ENCODE assay signal across 1 cellular context in the genomic region with DNA sequence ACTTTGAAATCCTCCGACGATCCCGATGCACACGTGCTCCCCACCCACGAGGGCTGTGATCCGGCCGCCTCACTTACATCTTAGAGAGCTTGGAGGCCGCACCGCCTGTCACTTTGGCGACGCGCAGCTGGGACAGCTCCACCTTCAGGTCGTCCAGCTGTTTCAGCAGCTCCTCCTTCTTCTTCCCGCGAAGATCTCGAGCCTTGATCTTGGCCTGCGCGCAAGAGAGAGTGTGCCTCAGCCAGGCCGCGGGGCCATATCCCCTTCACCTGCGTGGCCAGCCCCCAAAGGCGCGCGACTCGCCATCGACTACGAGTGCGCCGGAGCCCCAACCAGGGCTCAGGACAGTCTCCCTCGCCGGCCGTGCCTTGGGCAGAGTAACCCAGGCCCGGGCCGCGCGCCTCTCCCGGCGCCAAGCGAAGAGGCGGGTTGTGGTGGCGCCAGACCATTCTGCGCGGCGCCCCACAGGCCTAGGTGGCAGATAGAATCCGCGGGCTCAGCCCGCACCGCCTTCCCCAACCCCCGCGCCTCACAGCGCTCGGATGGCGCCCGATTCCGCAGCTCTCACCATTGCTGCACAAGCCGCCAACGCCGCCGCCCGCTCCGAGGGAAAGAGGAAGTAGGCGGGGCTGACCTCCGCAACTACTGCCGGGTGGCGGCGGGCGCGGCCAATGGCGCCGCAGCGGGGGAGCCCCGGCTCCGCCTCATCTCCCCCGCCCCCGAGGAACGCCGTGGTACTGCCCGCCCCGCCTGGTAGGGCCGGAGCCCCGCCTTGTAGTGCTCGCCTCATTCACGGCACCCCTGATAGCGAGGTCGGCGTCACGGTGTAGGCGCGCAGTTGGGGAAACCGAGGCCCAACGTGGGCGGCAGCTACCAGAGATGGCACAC.
TF ChIP-seq lines count a peak whose summit lies in the region.

A gene (plus strand): TSS at position 789 of the 888 bp plus-strand sequence. CDS start 7,161 bp downstream, outside the sequence.
A gene (minus strand): TSS at position 616 of the 888 bp plus-strand sequence. CDS start 45 bp downstream, at position 571.

TF ChIP-seq in HepG2, 621 proteins besides CTCF, POLR2A, EP300 and RAD21 (continued from another document and continues in another):
- TF ChIP-seq, protein P1, sequence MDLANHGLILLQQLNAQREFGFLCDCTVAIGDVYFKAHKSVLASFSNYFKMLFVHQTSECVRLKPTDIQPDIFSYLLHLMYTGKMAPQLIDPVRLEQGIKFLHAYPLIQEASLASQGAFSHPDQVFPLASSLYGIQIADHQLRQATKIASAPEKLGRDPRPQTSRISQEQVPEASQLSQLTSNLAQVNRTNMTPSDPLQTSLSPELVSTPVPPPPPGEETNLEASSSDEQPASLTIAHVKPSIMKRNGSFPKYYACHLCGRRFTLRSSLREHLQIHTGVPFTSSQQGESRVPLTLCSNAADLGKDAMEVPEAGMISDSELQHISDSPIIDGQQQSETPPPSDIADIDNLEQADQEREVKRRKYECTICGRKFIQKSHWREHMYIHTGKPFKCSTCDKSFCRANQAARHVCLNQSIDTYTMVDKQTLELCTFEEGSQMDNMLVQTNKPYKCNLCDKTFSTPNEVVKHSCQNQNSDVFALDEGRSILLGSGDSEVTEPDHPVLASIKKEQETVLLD (CRISPR knock-in tag; IDR thresholded peaks at IDR 0.05; ENCODE audit: low read depth): peak; percentile 76; the same call in 1 of the 2 replicates
- TF ChIP-seq CENPT (CRISPR knock-in tag; IDR thresholded peaks at IDR 0.05; ENCODE audit: low read depth): peak; percentile 78
- peak; percentile 93 for TF ChIP-seq PHF8 (CRISPR knock-in tag; IDR thresholded peaks at IDR 0.05)
- TF ChIP-seq TCF7L2 (IDR thresholded peaks at IDR 0.05; ENCODE audit: low read depth, low read length): no peak
- TF ChIP-seq, protein P2, sequence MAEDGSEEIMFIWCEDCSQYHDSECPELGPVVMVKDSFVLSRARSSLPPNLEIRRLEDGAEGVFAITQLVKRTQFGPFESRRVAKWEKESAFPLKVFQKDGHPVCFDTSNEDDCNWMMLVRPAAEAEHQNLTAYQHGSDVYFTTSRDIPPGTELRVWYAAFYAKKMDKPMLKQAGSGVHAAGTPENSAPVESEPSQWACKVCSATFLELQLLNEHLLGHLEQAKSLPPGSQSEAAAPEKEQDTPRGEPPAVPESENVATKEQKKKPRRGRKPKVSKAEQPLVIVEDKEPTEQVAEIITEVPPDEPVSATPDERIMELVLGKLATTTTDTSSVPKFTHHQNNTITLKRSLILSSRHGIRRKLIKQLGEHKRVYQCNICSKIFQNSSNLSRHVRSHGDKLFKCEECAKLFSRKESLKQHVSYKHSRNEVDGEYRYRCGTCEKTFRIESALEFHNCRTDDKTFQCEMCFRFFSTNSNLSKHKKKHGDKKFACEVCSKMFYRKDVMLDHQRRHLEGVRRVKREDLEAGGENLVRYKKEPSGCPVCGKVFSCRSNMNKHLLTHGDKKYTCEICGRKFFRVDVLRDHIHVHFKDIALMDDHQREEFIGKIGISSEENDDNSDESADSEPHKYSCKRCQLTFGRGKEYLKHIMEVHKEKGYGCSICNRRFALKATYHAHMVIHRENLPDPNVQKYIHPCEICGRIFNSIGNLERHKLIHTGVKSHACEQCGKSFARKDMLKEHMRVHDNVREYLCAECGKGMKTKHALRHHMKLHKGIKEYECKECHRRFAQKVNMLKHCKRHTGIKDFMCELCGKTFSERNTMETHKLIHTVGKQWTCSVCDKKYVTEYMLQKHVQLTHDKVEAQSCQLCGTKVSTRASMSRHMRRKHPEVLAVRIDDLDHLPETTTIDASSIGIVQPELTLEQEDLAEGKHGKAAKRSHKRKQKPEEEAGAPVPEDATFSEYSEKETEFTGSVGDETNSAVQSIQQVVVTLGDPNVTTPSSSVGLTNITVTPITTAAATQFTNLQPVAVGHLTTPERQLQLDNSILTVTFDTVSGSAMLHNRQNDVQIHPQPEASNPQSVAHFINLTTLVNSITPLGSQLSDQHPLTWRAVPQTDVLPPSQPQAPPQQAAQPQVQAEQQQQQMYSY (CRISPR knock-in tag; IDR thresholded peaks at IDR 0.05): peak; percentile 37; the same call in 1 of the 2 replicates
- TF ChIP-seq, protein P3, sequence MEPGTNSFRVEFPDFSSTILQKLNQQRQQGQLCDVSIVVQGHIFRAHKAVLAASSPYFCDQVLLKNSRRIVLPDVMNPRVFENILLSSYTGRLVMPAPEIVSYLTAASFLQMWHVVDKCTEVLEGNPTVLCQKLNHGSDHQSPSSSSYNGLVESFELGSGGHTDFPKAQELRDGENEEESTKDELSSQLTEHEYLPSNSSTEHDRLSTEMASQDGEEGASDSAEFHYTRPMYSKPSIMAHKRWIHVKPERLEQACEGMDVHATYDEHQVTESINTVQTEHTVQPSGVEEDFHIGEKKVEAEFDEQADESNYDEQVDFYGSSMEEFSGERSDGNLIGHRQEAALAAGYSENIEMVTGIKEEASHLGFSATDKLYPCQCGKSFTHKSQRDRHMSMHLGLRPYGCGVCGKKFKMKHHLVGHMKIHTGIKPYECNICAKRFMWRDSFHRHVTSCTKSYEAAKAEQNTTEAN (CRISPR knock-in tag; conservative IDR thresholded peaks at IDR 0.05): no peak
- TF ChIP-seq REL (CRISPR knock-in tag; conservative IDR thresholded peaks at IDR 0.05): peak; percentile 83
- TF ChIP-seq ATM (IDR thresholded peaks at IDR 0.05; ENCODE audit: borderline replicate concordance): no peak
- TF ChIP-seq, protein P4, sequence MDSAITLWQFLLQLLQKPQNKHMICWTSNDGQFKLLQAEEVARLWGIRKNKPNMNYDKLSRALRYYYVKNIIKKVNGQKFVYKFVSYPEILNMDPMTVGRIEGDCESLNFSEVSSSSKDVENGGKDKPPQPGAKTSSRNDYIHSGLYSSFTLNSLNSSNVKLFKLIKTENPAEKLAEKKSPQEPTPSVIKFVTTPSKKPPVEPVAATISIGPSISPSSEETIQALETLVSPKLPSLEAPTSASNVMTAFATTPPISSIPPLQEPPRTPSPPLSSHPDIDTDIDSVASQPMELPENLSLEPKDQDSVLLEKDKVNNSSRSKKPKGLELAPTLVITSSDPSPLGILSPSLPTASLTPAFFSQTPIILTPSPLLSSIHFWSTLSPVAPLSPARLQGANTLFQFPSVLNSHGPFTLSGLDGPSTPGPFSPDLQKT (CRISPR knock-in tag; IDR thresholded peaks at IDR 0.05; ENCODE audit: borderline replicate concordance): no peak
- TF ChIP-seq HNRNPUL1 (IDR thresholded peaks at IDR 0.05; ENCODE audit: low read depth, low read length): no peak
- TF ChIP-seq ZFP36L2 (CRISPR knock-in tag; IDR thresholded peaks at IDR 0.05): no peak
- TF ChIP-seq FOXC1 (CRISPR knock-in tag; IDR thresholded peaks at IDR 0.05; ENCODE audit: borderline replicate concordance): peak; percentile 81; the same call in 1 of the 2 replicates
- TF ChIP-seq MTF1 (CRISPR knock-in tag; IDR thresholded peaks at IDR 0.05): peak; percentile 79; the same call in 1 of the 2 replicates
- TF ChIP-seq, protein P5, sequence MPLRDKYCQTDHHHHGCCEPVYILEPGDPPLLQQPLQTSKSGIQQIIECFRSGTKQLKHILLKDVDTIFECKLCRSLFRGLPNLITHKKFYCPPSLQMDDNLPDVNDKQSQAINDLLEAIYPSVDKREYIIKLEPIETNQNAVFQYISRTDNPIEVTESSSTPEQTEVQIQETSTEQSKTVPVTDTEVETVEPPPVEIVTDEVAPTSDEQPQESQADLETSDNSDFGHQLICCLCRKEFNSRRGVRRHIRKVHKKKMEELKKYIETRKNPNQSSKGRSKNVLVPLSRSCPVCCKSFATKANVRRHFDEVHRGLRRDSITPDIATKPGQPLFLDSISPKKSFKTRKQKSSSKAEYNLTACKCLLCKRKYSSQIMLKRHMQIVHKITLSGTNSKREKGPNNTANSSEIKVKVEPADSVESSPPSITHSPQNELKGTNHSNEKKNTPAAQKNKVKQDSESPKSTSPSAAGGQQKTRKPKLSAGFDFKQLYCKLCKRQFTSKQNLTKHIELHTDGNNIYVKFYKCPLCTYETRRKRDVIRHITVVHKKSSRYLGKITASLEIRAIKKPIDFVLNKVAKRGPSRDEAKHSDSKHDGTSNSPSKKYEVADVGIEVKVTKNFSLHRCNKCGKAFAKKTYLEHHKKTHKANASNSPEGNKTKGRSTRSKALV (CRISPR knock-in tag; IDR thresholded peaks at IDR 0.05): peak; percentile 90
- TF ChIP-seq, protein P6, sequence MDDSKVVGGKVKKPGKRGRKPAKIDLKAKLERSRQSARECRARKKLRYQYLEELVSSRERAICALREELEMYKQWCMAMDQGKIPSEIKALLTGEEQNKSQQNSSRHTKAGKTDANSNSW (CRISPR knock-in tag; IDR thresholded peaks at IDR 0.05; ENCODE audit: borderline replicate concordance): peak; percentile 80; the same call in 1 of the 2 replicates
- TF ChIP-seq, protein P7, sequence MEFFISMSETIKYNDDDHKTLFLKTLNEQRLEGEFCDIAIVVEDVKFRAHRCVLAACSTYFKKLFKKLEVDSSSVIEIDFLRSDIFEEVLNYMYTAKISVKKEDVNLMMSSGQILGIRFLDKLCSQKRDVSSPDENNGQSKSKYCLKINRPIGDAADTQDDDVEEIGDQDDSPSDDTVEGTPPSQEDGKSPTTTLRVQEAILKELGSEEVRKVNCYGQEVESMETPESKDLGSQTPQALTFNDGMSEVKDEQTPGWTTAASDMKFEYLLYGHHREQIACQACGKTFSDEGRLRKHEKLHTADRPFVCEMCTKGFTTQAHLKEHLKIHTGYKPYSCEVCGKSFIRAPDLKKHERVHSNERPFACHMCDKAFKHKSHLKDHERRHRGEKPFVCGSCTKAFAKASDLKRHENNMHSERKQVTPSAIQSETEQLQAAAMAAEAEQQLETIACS (CRISPR knock-in tag; IDR thresholded peaks at IDR 0.05): peak; percentile 32
- TF ChIP-seq KDM5B (CRISPR knock-in tag; IDR thresholded peaks at IDR 0.05; ENCODE audit: borderline replicate concordance): peak; percentile 91; the same call in 1 of the 2 replicates
- peak; percentile 98 for TF ChIP-seq MYC (CRISPR knock-in tag; IDR thresholded peaks at IDR 0.05; ENCODE audit: borderline replicate concordance)
- TF ChIP-seq ZNF883 (CRISPR knock-in tag; IDR thresholded peaks at IDR 0.05; ENCODE audit: not compliant biosample characterization): peak; percentile 80
- no peak; the same call in 1 of the 2 replicates for TF ChIP-seq ZNF367 (CRISPR knock-in tag; IDR thresholded peaks at IDR 0.05; ENCODE audit: borderline replicate concordance)
- TF ChIP-seq, protein P8, sequence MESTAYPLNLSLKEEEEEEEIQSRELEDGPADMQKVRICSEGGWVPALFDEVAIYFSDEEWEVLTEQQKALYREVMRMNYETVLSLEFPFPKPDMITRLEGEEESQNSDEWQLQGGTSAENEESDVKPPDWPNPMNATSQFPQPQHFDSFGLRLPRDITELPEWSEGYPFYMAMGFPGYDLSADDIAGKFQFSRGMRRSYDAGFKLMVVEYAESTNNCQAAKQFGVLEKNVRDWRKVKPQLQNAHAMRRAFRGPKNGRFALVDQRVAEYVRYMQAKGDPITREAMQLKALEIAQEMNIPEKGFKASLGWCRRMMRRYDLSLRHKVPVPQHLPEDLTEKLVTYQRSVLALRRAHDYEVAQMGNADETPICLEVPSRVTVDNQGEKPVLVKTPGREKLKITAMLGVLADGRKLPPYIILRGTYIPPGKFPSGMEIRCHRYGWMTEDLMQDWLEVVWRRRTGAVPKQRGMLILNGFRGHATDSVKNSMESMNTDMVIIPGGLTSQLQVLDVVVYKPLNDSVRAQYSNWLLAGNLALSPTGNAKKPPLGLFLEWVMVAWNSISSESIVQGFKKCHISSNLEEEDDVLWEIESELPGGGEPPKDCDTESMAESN (CRISPR knock-in tag; conservative IDR thresholded peaks at IDR 0.05): peak; percentile 82
- TF ChIP-seq ZNF781 (CRISPR knock-in tag; IDR thresholded peaks at IDR 0.05; ENCODE audit: borderline replicate concordance, not compliant biosample characterization): peak; percentile 84
- peak; percentile 56; the same call in 1 of the 2 replicates for TF ChIP-seq SAFB2 (CRISPR knock-in tag; IDR thresholded peaks at IDR 0.05; ENCODE audit: borderline replicate concordance, low read depth)
- TF ChIP-seq SATB2 (CRISPR knock-in tag; IDR thresholded peaks at IDR 0.05): 0 out of 2 replicates have a peak, but pooled peaks have one; percentile 58
- TF ChIP-seq, protein P9, sequence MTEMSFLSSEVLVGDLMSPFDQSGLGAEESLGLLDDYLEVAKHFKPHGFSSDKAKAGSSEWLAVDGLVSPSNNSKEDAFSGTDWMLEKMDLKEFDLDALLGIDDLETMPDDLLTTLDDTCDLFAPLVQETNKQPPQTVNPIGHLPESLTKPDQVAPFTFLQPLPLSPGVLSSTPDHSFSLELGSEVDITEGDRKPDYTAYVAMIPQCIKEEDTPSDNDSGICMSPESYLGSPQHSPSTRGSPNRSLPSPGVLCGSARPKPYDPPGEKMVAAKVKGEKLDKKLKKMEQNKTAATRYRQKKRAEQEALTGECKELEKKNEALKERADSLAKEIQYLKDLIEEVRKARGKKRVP (CRISPR knock-in tag; IDR thresholded peaks at IDR 0.05): no peak; a peak in 2 of 4 replicates
- TF ChIP-seq TBL1XR1 (IDR thresholded peaks at IDR 0.05; ENCODE audit: borderline replicate concordance, low read length, partially characterized antibody): no peak
- TF ChIP-seq, protein P10, sequence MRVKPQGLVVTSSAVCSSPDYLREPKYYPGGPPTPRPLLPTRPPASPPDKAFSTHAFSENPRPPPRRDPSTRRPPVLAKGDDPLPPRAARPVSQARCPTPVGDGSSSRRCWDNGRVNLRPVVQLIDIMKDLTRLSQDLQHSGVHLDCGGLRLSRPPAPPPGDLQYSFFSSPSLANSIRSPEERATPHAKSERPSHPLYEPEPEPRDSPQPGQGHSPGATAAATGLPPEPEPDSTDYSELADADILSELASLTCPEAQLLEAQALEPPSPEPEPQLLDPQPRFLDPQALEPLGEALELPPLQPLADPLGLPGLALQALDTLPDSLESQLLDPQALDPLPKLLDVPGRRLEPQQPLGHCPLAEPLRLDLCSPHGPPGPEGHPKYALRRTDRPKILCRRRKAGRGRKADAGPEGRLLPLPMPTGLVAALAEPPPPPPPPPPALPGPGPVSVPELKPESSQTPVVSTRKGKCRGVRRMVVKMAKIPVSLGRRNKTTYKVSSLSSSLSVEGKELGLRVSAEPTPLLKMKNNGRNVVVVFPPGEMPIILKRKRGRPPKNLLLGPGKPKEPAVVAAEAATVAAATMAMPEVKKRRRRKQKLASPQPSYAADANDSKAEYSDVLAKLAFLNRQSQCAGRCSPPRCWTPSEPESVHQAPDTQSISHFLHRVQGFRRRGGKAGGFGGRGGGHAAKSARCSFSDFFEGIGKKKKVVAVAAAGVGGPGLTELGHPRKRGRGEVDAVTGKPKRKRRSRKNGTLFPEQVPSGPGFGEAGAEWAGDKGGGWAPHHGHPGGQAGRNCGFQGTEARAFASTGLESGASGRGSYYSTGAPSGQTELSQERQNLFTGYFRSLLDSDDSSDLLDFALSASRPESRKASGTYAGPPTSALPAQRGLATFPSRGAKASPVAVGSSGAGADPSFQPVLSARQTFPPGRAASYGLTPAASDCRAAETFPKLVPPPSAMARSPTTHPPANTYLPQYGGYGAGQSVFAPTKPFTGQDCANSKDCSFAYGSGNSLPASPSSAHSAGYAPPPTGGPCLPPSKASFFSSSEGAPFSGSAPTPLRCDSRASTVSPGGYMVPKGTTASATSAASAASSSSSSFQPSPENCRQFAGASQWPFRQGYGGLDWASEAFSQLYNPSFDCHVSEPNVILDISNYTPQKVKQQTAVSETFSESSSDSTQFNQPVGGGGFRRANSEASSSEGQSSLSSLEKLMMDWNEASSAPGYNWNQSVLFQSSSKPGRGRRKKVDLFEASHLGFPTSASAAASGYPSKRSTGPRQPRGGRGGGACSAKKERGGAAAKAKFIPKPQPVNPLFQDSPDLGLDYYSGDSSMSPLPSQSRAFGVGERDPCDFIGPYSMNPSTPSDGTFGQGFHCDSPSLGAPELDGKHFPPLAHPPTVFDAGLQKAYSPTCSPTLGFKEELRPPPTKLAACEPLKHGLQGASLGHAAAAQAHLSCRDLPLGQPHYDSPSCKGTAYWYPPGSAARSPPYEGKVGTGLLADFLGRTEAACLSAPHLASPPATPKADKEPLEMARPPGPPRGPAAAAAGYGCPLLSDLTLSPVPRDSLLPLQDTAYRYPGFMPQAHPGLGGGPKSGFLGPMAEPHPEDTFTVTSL (CRISPR knock-in tag; IDR thresholded peaks at IDR 0.05; ENCODE audit: borderline replicate concordance): no peak
- TF ChIP-seq ZNF33A (CRISPR knock-in tag; IDR thresholded peaks at IDR 0.05; ENCODE audit: borderline replicate concordance): no peak
- TF ChIP-seq ZNF207 (IDR thresholded peaks at IDR 0.05; ENCODE audit: borderline replicate concordance): no peak
- no peak for TF ChIP-seq ARID2 (CRISPR knock-in tag; IDR thresholded peaks at IDR 0.05; ENCODE audit: borderline replicate concordance)
